In the genomic region with DNA sequence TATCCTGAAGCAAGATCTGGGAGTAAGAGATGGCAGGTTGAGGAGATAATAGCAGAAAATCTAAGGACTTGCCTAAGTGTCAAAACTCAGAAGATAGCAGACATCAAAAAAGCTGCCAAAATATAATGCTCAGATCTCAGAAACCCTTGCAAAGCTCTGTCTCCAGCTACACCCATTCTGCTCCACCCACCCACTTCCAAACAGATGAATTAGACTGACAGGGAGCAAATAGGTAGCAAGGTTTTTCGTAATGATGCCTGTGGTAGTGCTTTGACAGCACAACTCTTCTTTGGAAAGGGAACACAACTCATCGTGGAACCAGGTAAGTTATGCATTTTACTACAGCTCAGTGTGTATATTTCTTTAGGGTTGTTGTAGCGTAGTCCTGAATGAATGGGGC, we compare ENCODE assay signal across 25 cellular contexts.
DNase-seq lines count a peak whose midpoint lies in the region; ATAC-seq and FAIRE-seq lines count a peak whose summit lies in the region.
"Had no signal": no experiment of that assay in that cellular context is flagged by ENCODE, and none has a peak within 500 bp of the region (broad histone marks: within the 10 kb centered on the region; RNA-seq: fewer than 3 reads in every experiment).

No MANE protein-coding gene starts in this region.

- no peaks in the 10 kb centered on the region for H3K36me3 Mint-ChIP-seq in activated T-cell treated with anti-CD3 and anti-CD28 coated beads, Interleukin-2, amount 50 U/mL, for 24 hours (ENCODE audit: low read depth)
- H3K36me3 Mint-ChIP-seq in activated T-cell treated with anti-CD3 and anti-CD28 coated beads, Interleukin-2, amount 50 U/mL, for 72 hours (ENCODE audit: insufficient read depth in 2 of 2): no peaks in the 10 kb centered on the region
- peaks cover 15% of the 10 kb centered on the region for H3K36me3 Mint-ChIP-seq in natural killer cell treated with Interleukin-12 subunit alpha and Interleukin-12 subunit beta and Interleukin-15 and Interleukin-18, amount 100 ng/mL, for 72 hours
- H3K36me3 Mint-ChIP-seq: CD4-positive, CD25-positive, alpha-beta regulatory T cell had no signal

- H2AFZ ChIP-seq in trophoblast cell (ENCODE audit: insufficient read depth, low read length, poor library complexity): no peak overlapping the region
- H2AFZ ChIP-seq: GM23338 had no signal

- no peak overlapping the region for H3K27ac ChIP-seq in trophoblast cell (ENCODE audit: low read depth, low read length)

- no peak overlapping the region for H2BK12ac ChIP-seq in trophoblast cell (ENCODE audit: low read length)

- H3K4me3 ChIP-seq in trophoblast cell (ENCODE audit: low read depth, low read length): no peak overlapping the region
- H3K4me3 ChIP-seq: GM23338, HAP-1 had no signal

- H3K9ac ChIP-seq in trophoblast cell (ENCODE audit: low read length): no peak overlapping the region

- no peak overlapping the region for H3K23ac ChIP-seq in trophoblast cell (ENCODE audit: low read length)

- H2BK5ac ChIP-seq in trophoblast cell (ENCODE audit: low read depth, low read length, poor library complexity): no peak overlapping the region

- H3K9me3 ChIP-seq in trophoblast cell (ENCODE audit: insufficient read depth, low read depth, low read length): no peaks in the 10 kb centered on the region
- H3K9me3 ChIP-seq: BE2C, Caco-2, HAP-1 had no signal

- H3K27me3 Mint-ChIP-seq in activated T-cell treated with anti-CD3 and anti-CD28 coated beads, Interleukin-2, amount 50 U/mL, for 24 hours: no peaks in the 10 kb centered on the region
- no peaks in the 10 kb centered on the region for H3K27me3 Mint-ChIP-seq in activated T-cell treated with anti-CD3 and anti-CD28 coated beads, Interleukin-2, amount 50 U/mL, for 72 hours (ENCODE audit: low read depth)
- H3K27me3 Mint-ChIP-seq in natural killer cell treated with Interleukin-12 subunit alpha and Interleukin-12 subunit beta and Interleukin-15 and Interleukin-18, amount 100 ng/mL, for 72 hours: no peaks in the 10 kb centered on the region
- H3K27me3 Mint-ChIP-seq: CD4-positive, CD25-positive, alpha-beta regulatory T cell had no signal

- H4K91ac ChIP-seq in trophoblast cell (ENCODE audit: low read depth, low read length): no peak overlapping the region

- H3K79me1 ChIP-seq in trophoblast cell (ENCODE audit: low read length): no peaks in the 10 kb centered on the region

- no peak for ATAC-seq in activated T-cell treated with anti-CD3 and anti-CD28 coated beads, Interleukin-2, amount 50 U/mL, for 72 hours (replicated peaks in 1 of 2)
- no peak for ATAC-seq in natural killer cell treated with Interleukin-12 subunit alpha and Interleukin-12 subunit beta and Interleukin-15 and Interleukin-18, amount 100 ng/mL, for 72 hours
- no peak for ATAC-seq in HG02973 (IDR thresholded peaks at IDR 0.05; ENCODE audit: unreplicated experiment)
- ATAC-seq: GM23338, Panc1, SK-N-SH treated with all-trans-retinoic acid at 6 μM for 48 hours had no signal

- H3K36me3 ChIP-seq in trophoblast cell (ENCODE audit: control insufficient read depth in 1 of 2, insufficient read depth in 2 of 2, low read length in 2 of 2): no peaks in the 10 kb centered on the region
- H3K36me3 ChIP-seq: BE2C, HAP-1 had no signal

- no peaks in the 10 kb centered on the region for H3K27me3 ChIP-seq in trophoblast cell (ENCODE audit: insufficient read depth, low read length)
- H3K27me3 ChIP-seq: BE2C had no signal

- H3K4ac ChIP-seq in trophoblast cell (ENCODE audit: low read depth, low read length): no peak overlapping the region

- H2AK5ac ChIP-seq in trophoblast cell (ENCODE audit: low read length): no peak overlapping the region

- peak overlapping the region; percentile 31 for H3K4me3 Mint-ChIP-seq in activated T-cell treated with anti-CD3 and anti-CD28 coated beads, Interleukin-2, amount 50 U/mL, for 24 hours
- H3K4me3 Mint-ChIP-seq in activated T-cell treated with anti-CD3 and anti-CD28 coated beads, Interleukin-2, amount 50 U/mL, for 72 hours: no peak overlapping the region
- peak overlapping the region; percentile 85 for H3K4me3 Mint-ChIP-seq in natural killer cell treated with Interleukin-12 subunit alpha and Interleukin-12 subunit beta and Interleukin-15 and Interleukin-18, amount 100 ng/mL, for 72 hours
- H3K4me3 Mint-ChIP-seq: CD4-positive, CD25-positive, alpha-beta regulatory T cell; GM23338 had no signal

- DNase-seq in activated T-cell treated with anti-CD3 and anti-CD28 coated beads, Interleukin-2, amount 50 U/mL, for 24 hours: no peak
- no peak for DNase-seq in activated T-cell treated with anti-CD3 and anti-CD28 coated beads, Interleukin-2, amount 50 U/mL, for 72 hours
- DNase-seq in GM19239 (ENCODE audit: insufficient read length, low spot score) (no peak), NCI-H69 (lab: John Stamatoyannopoulos, UW) (peak; percentile 26), trophoblast cell (no peak)
- no peak for DNase-seq in natural killer cell treated with Interleukin-12 subunit alpha and Interleukin-12 subunit beta and Interleukin-15 and Interleukin-18, amount 100 ng/mL, for 72 hours (ENCODE audit: low spot score)
- DNase-seq: BE2C; Caco-2; CD4-positive, CD25-positive, alpha-beta regulatory T cell; DMS 273 treated with DMSO at 0.1 percent for 48 hours; DMS79 treated with DMSO at 0.1 percent for 48 hours; MM.1S; NCI-H1092; NCI-H1436; NCI-H187 treated with DMSO at 0.1 percent for 48 hours; NCI-H2107; NCI-H510A; NCI-H748 treated with DMSO at 0.1 percent for 48 hours; NK-92 treated with Interleukin-12 subunit alpha and Interleukin-12 subunit beta, amount 100 ng/mL, for 24 hours had no signal

- no peaks in the 10 kb centered on the region for H3K79me2 ChIP-seq in trophoblast cell (ENCODE audit: control insufficient read depth, insufficient read depth, low read length, poor library complexity)

- no peaks in the 10 kb centered on the region for H3K4me1 ChIP-seq in trophoblast cell (ENCODE audit: control insufficient read depth in 1 of 2, insufficient read depth in 2 of 2, low read length in 2 of 2)
- H3K4me1 ChIP-seq: BE2C, Caco-2, HAP-1 had no signal

- H3K9me3 Mint-ChIP-seq in activated T-cell treated with anti-CD3 and anti-CD28 coated beads, Interleukin-2, amount 50 U/mL, for 24 hours: no peaks in the 10 kb centered on the region
- no peaks in the 10 kb centered on the region for H3K9me3 Mint-ChIP-seq in activated T-cell treated with anti-CD3 and anti-CD28 coated beads, Interleukin-2, amount 50 U/mL, for 72 hours
- no peaks in the 10 kb centered on the region for H3K9me3 Mint-ChIP-seq in natural killer cell treated with Interleukin-12 subunit alpha and Interleukin-12 subunit beta and Interleukin-15 and Interleukin-18, amount 100 ng/mL, for 72 hours
- H3K9me3 Mint-ChIP-seq: CD4-positive, CD25-positive, alpha-beta regulatory T cell; GM23338 had no signal

- H4K12ac ChIP-seq in trophoblast cell (ENCODE audit: low read depth, low read length): no peak overlapping the region

- peak; percentile 52 for FAIRE-seq in GM19239 (lab: Jason Lieb, UNC)
- FAIRE-seq: GM12891 had no signal

- H2BK120ac ChIP-seq in trophoblast cell (ENCODE audit: insufficient read depth, low read length, poor library complexity): no peak overlapping the region

- H3K4me2 ChIP-seq in trophoblast cell (ENCODE audit: low read length): no peak overlapping the region
- H3K4me2 ChIP-seq: GM23338 had no signal

- no peak overlapping the region for H3K27ac Mint-ChIP-seq in activated T-cell treated with anti-CD3 and anti-CD28 coated beads, Interleukin-2, amount 50 U/mL, for 24 hours
- H3K27ac Mint-ChIP-seq in activated T-cell treated with anti-CD3 and anti-CD28 coated beads, Interleukin-2, amount 50 U/mL, for 72 hours: no peak overlapping the region
- peak overlapping the region; percentile 93 to 95 for H3K27ac Mint-ChIP-seq in natural killer cell treated with Interleukin-12 subunit alpha and Interleukin-12 subunit beta and Interleukin-15 and Interleukin-18, amount 100 ng/mL, for 72 hours
- H3K27ac Mint-ChIP-seq: GM23338 had no signal

- WGBS in trophoblast cell (ENCODE audit: extremely low coverage, insufficient coverage, insufficient read length): no CpG with 5 or more reads among the region's 3 CpGs

- no peak overlapping the region for H4K8ac ChIP-seq in trophoblast cell (ENCODE audit: low read depth, low read length)

- H3K18ac ChIP-seq in trophoblast cell (ENCODE audit: low read length): no peak overlapping the region

- H3K4me1 Mint-ChIP-seq in activated T-cell treated with anti-CD3 and anti-CD28 coated beads, Interleukin-2, amount 50 U/mL, for 24 hours (ENCODE audit: low read depth): no peaks in the 10 kb centered on the region
- no peaks in the 10 kb centered on the region for H3K4me1 Mint-ChIP-seq in activated T-cell treated with anti-CD3 and anti-CD28 coated beads, Interleukin-2, amount 50 U/mL, for 72 hours (ENCODE audit: low read depth)
- H3K4me1 Mint-ChIP-seq in natural killer cell treated with Interleukin-12 subunit alpha and Interleukin-12 subunit beta and Interleukin-15 and Interleukin-18, amount 100 ng/mL, for 72 hours (ENCODE audit: low read depth in 2 of 2): peaks cover 85 to 87% of the 10 kb centered on the region in 2 donors
- H3K4me1 Mint-ChIP-seq: CD4-positive, CD25-positive, alpha-beta regulatory T cell; GM23338 had no signal

- no peak overlapping the region for H3K14ac ChIP-seq in trophoblast cell (ENCODE audit: low read length)

Comparison
In these comparisons a context has a peak if more than half of its experiments do, and no peak if none do; other contexts are left out.
1. H3K4me3 Mint-ChIP-seq: peak in activated T-cell treated with anti-CD3 and anti-CD28 coated beads, Interleukin-2, amount 50 U/mL, for 24 hours (single experiment) and natural killer cell treated with Interleukin-12 subunit alpha and Interleukin-12 subunit beta and Interleukin-15 and Interleukin-18, amount 100 ng/mL, for 72 hours (single experiment); none in activated T-cell treated with anti-CD3 and anti-CD28 coated beads, Interleukin-2, amount 50 U/mL, for 72 hours (0 of 2).
2. H3K27ac Mint-ChIP-seq: peak in natural killer cell treated with Interleukin-12 subunit alpha and Interleukin-12 subunit beta and Interleukin-15 and Interleukin-18, amount 100 ng/mL, for 72 hours (2 of 2); none in activated T-cell treated with anti-CD3 and anti-CD28 coated beads, Interleukin-2, amount 50 U/mL, for 24 hours (single experiment) and activated T-cell treated with anti-CD3 and anti-CD28 coated beads, Interleukin-2, amount 50 U/mL, for 72 hours (single experiment).